In the genomic region with DNA sequence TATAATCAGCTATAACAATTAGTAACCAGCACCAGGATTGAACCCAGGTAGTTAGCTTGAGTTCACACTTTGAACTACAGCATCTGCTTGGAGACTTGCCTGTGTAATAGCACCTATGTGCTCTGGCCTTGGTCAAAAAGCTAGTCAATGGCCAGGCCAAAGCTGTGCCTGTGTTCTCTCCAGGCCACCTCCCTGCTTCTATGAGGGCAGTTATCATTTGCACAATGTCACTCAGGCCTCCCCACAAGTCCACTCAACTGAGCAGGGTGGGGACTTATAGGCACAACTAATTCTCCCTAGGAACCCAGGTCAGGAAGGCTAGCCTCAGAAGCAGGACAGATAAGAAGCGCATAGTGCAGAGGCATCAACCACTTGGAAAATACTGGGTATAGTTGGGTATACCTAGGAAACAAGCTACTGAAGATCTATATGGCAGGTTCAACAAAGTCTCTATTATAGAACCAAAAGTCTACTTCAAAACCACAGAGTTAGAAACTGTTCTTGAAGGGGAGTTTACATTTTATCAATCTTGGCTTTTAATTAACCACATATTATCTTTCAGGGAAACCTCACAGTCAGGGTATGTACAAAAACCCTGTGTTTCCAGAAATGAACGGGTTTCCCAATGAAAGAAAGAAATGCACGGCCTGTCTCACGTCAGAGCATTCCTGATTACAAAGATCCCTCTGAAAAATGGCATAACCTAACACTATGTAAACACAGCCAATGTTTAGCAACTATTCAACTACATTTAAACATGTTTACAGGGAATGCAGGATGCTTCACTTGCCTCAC, we compare ENCODE assay signal across 18 cellular contexts.
DNase-seq lines count a peak whose midpoint lies in the region; ATAC-seq and TF ChIP-seq lines count a peak whose summit lies in the region.
"Had no signal": no experiment of that assay in that cellular context is flagged by ENCODE, and none has a peak within 500 bp of the region (broad histone marks: within the 10 kb centered on the region; RNA-seq: fewer than 3 reads in every experiment).

No MANE protein-coding gene starts in this region.

- H3K27ac ChIP-seq in cardiac muscle cell = no peak overlapping the region
- H3K27ac ChIP-seq: left ventricle myocardium inferior had no signal

- intact Hi-C loops in Right ventricle myocardium inferior (cut with DNase I) = no loop called here

- no peak for ATAC-seq in Right ventricle myocardium inferior
- no peak for ATAC-seq in HG03196 (IDR thresholded peaks at IDR 0.05; ENCODE audit: unreplicated experiment)
- ATAC-seq: esophagus mucosa had no signal

- peak; percentile 5 to 93 for DNase-seq in cardiac muscle cell (ENCODE audit: low read depth in 1 of 2, low spot score in 1 of 2)
- no peak for DNase-seq in Right ventricle myocardium inferior (ENCODE audit: missing footprints)
- DNase-seq in RPMI7951 (ENCODE audit: low read depth) = peak; percentile 3
- DNase-seq in fibroblast of pulmonary artery (ENCODE audit: low read depth) = peak; percentile 73
- DNase-seq in hypothalamus (lab: John Stamatoyannopoulos, UW) = no peak
- DNase-seq in ACHN = no peak
- DNase-seq in stimulated activated CD4-positive, alpha-beta T cell treated with anti-CD3 and anti-CD28 coated beads, Interleukin-1b, Interleukin-23, amount 100 ng/mL, for 48 hours = no peak
- DNase-seq: activated CD4-positive, alpha-beta T cell treated with anti-CD3 and anti-CD28 coated beads, Interleukin-2, amount 10 ng/mL, durations not matched to agents 7 days and 5 days; amygdala; CD4-positive, alpha-beta memory T cell; GOT3; head of caudate nucleus; left ventricle myocardium inferior; NCI-H1436; small intestine; stimulated activated CD4-positive, alpha-beta T cell treated with anti-CD3 and anti-CD28 coated beads, Interleukin-4, amount 100 ng/mL, for 1 hour had no signal

- no peaks in the 10 kb centered on the region for H3K27me3 ChIP-seq in cardiac muscle cell

- H3K4me3 ChIP-seq in cardiac muscle cell (no peak overlapping the region), fibroblast of pulmonary artery (replicated peaks; ENCODE audit: low read depth, low read length) (no peak overlapping the region)
- H3K4me3 ChIP-seq: left ventricle myocardium inferior had no signal

- no peaks in the 10 kb centered on the region for H3K9me3 ChIP-seq in cardiac muscle cell (ENCODE audit: low read depth)
- H3K9me3 ChIP-seq: left ventricle myocardium inferior had no signal

- in situ Hi-C loops in ACHN (cut with HindIII; ENCODE audit: low pct_ligation_motif_present, low pct_unique_long_range_greater_than_20kb, low sequenced_read_pairs) = no loop called here

- no peaks in the 10 kb centered on the region for H3K4me1 ChIP-seq in cardiac muscle cell (ENCODE audit: low read depth)
- H3K4me1 ChIP-seq: left ventricle myocardium inferior had no signal

- TF ChIP-seq CTCF in cardiac muscle cell (IDR thresholded peaks at IDR 0.05; ENCODE audit: low read depth, low read length) (no peak), fibroblast of pulmonary artery (IDR thresholded peaks at IDR 0.05; ENCODE audit: low read length, missing control alignments) (no peak)

- H3K36me3 ChIP-seq in cardiac muscle cell = no peaks in the 10 kb centered on the region

Comparison
In these comparisons a context has a peak if more than half of its experiments do, and no peak if none do; other contexts are left out.
1. DNase-seq: peak in cardiac muscle cell (2 of 2), RPMI7951 (single experiment) and fibroblast of pulmonary artery (single experiment); none in Right ventricle myocardium inferior (single experiment), hypothalamus (0 of 51), ACHN (single experiment) and stimulated activated CD4-positive, alpha-beta T cell treated with anti-CD3 and anti-CD28 coated beads, Interleukin-1b, Interleukin-23, amount 100 ng/mL, for 48 hours (single experiment).